ENCODE assay signal across 2 cellular contexts in genomic region chr2:96259497-96259921, GRCh38.
TF ChIP-seq lines count a peak whose summit lies in the region.

No MANE protein-coding gene starts in this region.

TF ChIP-seq in SK-N-SH, 30 proteins besides CTCF, POLR2A, EP300 and RAD21 (continued from another document):
- TF ChIP-seq, protein P1, sequence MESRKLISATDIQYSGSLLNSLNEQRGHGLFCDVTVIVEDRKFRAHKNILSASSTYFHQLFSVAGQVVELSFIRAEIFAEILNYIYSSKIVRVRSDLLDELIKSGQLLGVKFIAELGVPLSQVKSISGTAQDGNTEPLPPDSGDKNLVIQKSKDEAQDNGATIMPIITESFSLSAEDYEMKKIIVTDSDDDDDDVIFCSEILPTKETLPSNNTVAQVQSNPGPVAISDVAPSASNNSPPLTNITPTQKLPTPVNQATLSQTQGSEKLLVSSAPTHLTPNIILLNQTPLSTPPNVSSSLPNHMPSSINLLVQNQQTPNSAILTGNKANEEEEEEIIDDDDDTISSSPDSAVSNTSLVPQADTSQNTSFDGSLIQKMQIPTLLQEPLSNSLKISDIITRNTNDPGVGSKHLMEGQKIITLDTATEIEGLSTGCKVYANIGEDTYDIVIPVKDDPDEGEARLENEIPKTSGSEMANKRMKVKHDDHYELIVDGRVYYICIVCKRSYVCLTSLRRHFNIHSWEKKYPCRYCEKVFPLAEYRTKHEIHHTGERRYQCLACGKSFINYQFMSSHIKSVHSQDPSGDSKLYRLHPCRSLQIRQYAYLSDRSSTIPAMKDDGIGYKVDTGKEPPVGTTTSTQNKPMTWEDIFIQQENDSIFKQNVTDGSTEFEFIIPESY (IDR thresholded peaks at IDR 0.05; ENCODE audit: borderline replicate concordance, low read depth): no peak
- TF ChIP-seq ELF1 (IDR thresholded peaks at IDR 0.05) (no peak), POLR2AphosphoS5 (IDR thresholded peaks at IDR 0.05; ENCODE audit: low read depth, low read length) (no peak), SIN3A (IDR thresholded peaks at IDR 0.05; ENCODE audit: borderline replicate concordance, low read depth, low read length) (no peak), FOSL2 (IDR thresholded peaks at IDR 0.05; ENCODE audit: borderline replicate concordance, low read depth) (no peak), RFX5 (IDR thresholded peaks at IDR 0.05; ENCODE audit: low read length) (no peak), EZH2phosphoT487 (IDR thresholded peaks at IDR 0.05; ENCODE audit: borderline replicate concordance, low read depth) (no peak), MEF2A (IDR thresholded peaks at IDR 0.05; ENCODE audit: borderline replicate concordance, low read depth) (no peak), NFIC (IDR thresholded peaks at IDR 0.05; ENCODE audit: borderline replicate concordance) (no peak)

TF ChIP-seq in SK-N-SH treated with all-trans-retinoic acid at 6 μM for 48 hours, 23 proteins besides CTCF, POLR2A, EP300 and RAD21 (continued from another document):
- TF ChIP-seq TSHZ2 (CRISPR knock-in tag; IDR thresholded peaks at IDR 0.05): no peak
- no peak for TF ChIP-seq PPARA (CRISPR knock-in tag; IDR thresholded peaks at IDR 0.05; ENCODE audit: borderline replicate concordance)
- no peak for TF ChIP-seq CSRNP3 (CRISPR knock-in tag; IDR thresholded peaks at IDR 0.05)
- TF ChIP-seq CREB5 (CRISPR knock-in tag; IDR thresholded peaks at IDR 0.05; ENCODE audit: low read depth): no peak
